9 cellular contexts compared by ENCODE assay signal in genomic region chr2:29011650-29012060, GRCh38. TPM values are rescaled to one million over a fixed set of nuclear protein-coding genes. Genes with fewer than 3 reads are reported as not detected.
DNase-seq lines count a peak whose midpoint lies in the region; ATAC-seq and TF ChIP-seq lines count a peak whose summit lies in the region.
"Had no signal": no experiment of that assay in that cellular context is flagged by ENCODE, and none has a peak within 500 bp of the region (broad histone marks: within the 10 kb centered on the region; RNA-seq: fewer than 3 reads in every experiment).

No MANE protein-coding gene starts in this region.

- H4K20me1 ChIP-seq in GM23248 (ENCODE audit: insufficient read depth): no peaks in the 10 kb centered on the region

- H3K36me3 Mint-ChIP-seq in activated naive CD4-positive, alpha-beta T cell treated with anti-CD3 and anti-CD28 coated beads for 36 hours (ENCODE audit: low read depth): no peaks in the 10 kb centered on the region
- no peaks in the 10 kb centered on the region for H3K36me3 Mint-ChIP-seq in memory B cell

- in situ Hi-C loops in GM23248 (cut with MboI): no loop called here

- H3F3A ChIP-seq in GM23248 (ENCODE audit: insufficient read depth): no peaks in the 10 kb centered on the region

- H3K27ac ChIP-seq in Peyer's patch: peak overlapping the region; percentile 73 to 87 (median 76)
- H3K27ac ChIP-seq in GM23248: no peak overlapping the region

- TF ChIP-seq POLR2A in Peyer's patch (IDR thresholded peaks at IDR 0.05): peak in 1 of 2 donors; percentile 45

- H3K27me3 Mint-ChIP-seq in activated naive CD4-positive, alpha-beta T cell treated with anti-CD3 and anti-CD28 coated beads for 36 hours (ENCODE audit: low read depth): no peaks in the 10 kb centered on the region
- H3K27me3 Mint-ChIP-seq in memory B cell: peaks cover 2% of the 10 kb centered on the region

- no peak overlapping the region for H3K9ac ChIP-seq in GM23248

- H3K9me3 ChIP-seq in Peyer's patch (no peaks in the 10 kb centered on the region), GM23248 (ENCODE audit: low read depth) (no peaks in the 10 kb centered on the region)
- H3K9me3 ChIP-seq: ovary had no signal

- H3K27me3 ChIP-seq in Peyer's patch (no peaks in the 10 kb centered on the region), GM23248 (replicated peaks; ENCODE audit: insufficient read depth) (no peaks in the 10 kb centered on the region; the same call in 1 of the 2 replicates)
- H3K27me3 ChIP-seq: ovary had no signal

- peak; percentile 40 for DNase-seq in DMS153 (lab: John Stamatoyannopoulos, UW)
- peak in 2 of 3 donors; percentile 80 to 92 for DNase-seq in Peyer's patch
- DNase-seq in activated naive CD4-positive, alpha-beta T cell treated with anti-CD3 and anti-CD28 coated beads for 36 hours: peak; percentile 84
- peak; percentile 30 to 37 for DNase-seq in memory B cell (ENCODE audit: low spot score in 2 of 2)
- DNase-seq in stimulated activated naive CD4-positive, alpha-beta T cell treated with Interleukin-2 at 50 U/mL for 16 hours (lab: John Stamatoyannopoulos, UW): peak; percentile 60
- DNase-seq in GM23248: no peak
- DNase-seq in GOT3 (lab: John Stamatoyannopoulos, UW): no peak

- peaks cover 80% of the 10 kb centered on the region for H3K4me1 Mint-ChIP-seq in activated naive CD4-positive, alpha-beta T cell treated with anti-CD3 and anti-CD28 coated beads for 36 hours (ENCODE audit: low read depth)
- H3K4me1 Mint-ChIP-seq in memory B cell: peaks cover 25% of the 10 kb centered on the region

- H3K36me3 ChIP-seq in Peyer's patch: no peaks in the 10 kb centered on the region
- H3K36me3 ChIP-seq in GM23248 (ENCODE audit: low read depth): no peaks in the 10 kb centered on the region
- H3K36me3 ChIP-seq: ovary had no signal

- no peaks in the 10 kb centered on the region for H3K79me2 ChIP-seq in GM23248 (ENCODE audit: insufficient read depth)

- H3K27ac Mint-ChIP-seq in activated naive CD4-positive, alpha-beta T cell treated with anti-CD3 and anti-CD28 coated beads for 36 hours: peak overlapping the region; percentile 83
- peak overlapping the region; percentile 90 for H3K27ac Mint-ChIP-seq in memory B cell

- H3K9me2 ChIP-seq in GM23248 (ENCODE audit: insufficient read depth): no peaks in the 10 kb centered on the region

- H3K4me1 ChIP-seq in Peyer's patch: peaks cover 0 to 28% (median 24%) of the 10 kb centered on the region in 4 donors
- H3K4me1 ChIP-seq in GM23248 (ENCODE audit: insufficient read depth): no peaks in the 10 kb centered on the region

- H2AFZ ChIP-seq in GM23248: no peak overlapping the region

- intact Hi-C loops in activated naive CD4-positive, alpha-beta T cell treated with anti-CD3 and anti-CD28 coated beads for 36 hours (cut with micrococcal nuclease): loop anchor here (1.0 to 10.0 kb wide), 6 partner anchors 105 to 1133 kb away; partner anchors contain the start of genes TRMT61B and YPEL5

- no peak for TF ChIP-seq CTCF in Peyer's patch (IDR thresholded peaks at IDR 0.05)

- CTCF ChIA-PET in activated naive CD4-positive, alpha-beta T cell treated with anti-CD3 and anti-CD28 coated beads for 36 hours (lab: Charles Lee): interaction anchor here (0.6 to 2.3 kb wide), 6 partner anchors 11 to 191 kb away, joined by 3 to 11 read pairs (median 4); no protein-coding TSS in a partner anchor

- H3K4me2 ChIP-seq in GM23248 (ENCODE audit: unreplicated experiment): no peak overlapping the region

- no peak overlapping the region for H3K4me3 Mint-ChIP-seq in activated naive CD4-positive, alpha-beta T cell treated with anti-CD3 and anti-CD28 coated beads for 36 hours
- peak overlapping the region; percentile 51 for H3K4me3 Mint-ChIP-seq in memory B cell

- H3K4me3 ChIP-seq in Peyer's patch: no peak overlapping the region
- no peak overlapping the region for H3K4me3 ChIP-seq in GM23248
- H3K4me3 ChIP-seq: ovary had no signal

- WGBS in GM23248 (ENCODE audit: low coverage in 1 of 2, low lambda C conversion rate in 2 of 2, missing lambda C conversion rate in 2 of 2), 2 experiments: 59 to 63% methylated on average over 14 of the region's 14 CpGs

- ATAC-seq in memory B cell (ENCODE audit: low read depth) (peak; percentile 81), HG02884 (IDR thresholded peaks at IDR 0.05; ENCODE audit: unreplicated experiment) (no peak)

- no peaks in the 10 kb centered on the region for H3K9me3 Mint-ChIP-seq in activated naive CD4-positive, alpha-beta T cell treated with anti-CD3 and anti-CD28 coated beads for 36 hours
- H3K9me3 Mint-ChIP-seq in memory B cell: no peaks in the 10 kb centered on the region

RNA-seq across cellular contexts. Expression of gene TOGARAM2, which starts 30.6 kb away (rescaled TPM):
- 1 to 10 TPM in 1 of 4 donors, under 1 TPM in 3; under 0.01 to 1.1 (median 0.22) TPM for total RNA-seq in Peyer's patch
- 1 to 10 TPM; 1.2 to 2.0 TPM for total RNA-seq in activated naive CD4-positive, alpha-beta T cell treated with anti-CD3 and anti-CD28 coated beads for 36 hours
- not detected in 2 replicates for total RNA-seq in GM23248 (2014; rRNA removed; shearing (Covaris generic))
- polyA plus RNA-seq in GM23248 (2016; fragmentation: Nextera tagmentation; extraction: Ambion mirVana): 0.03 TPM in 1 of 2 replicates, not detected in the other

Comparison
In these comparisons a context has a peak if more than half of its experiments do, and no peak if none do; other contexts are left out.
1. DNase-seq: peak in DMS153 (single experiment), Peyer's patch (2 of 3), activated naive CD4-positive, alpha-beta T cell treated with anti-CD3 and anti-CD28 coated beads for 36 hours (single experiment), memory B cell (2 of 2) and stimulated activated naive CD4-positive, alpha-beta T cell treated with Interleukin-2 at 50 U/mL for 16 hours (single experiment); none in GM23248 (single experiment) and GOT3 (single experiment).